1 cellular context compared by ENCODE assay signal in the genomic region with DNA sequence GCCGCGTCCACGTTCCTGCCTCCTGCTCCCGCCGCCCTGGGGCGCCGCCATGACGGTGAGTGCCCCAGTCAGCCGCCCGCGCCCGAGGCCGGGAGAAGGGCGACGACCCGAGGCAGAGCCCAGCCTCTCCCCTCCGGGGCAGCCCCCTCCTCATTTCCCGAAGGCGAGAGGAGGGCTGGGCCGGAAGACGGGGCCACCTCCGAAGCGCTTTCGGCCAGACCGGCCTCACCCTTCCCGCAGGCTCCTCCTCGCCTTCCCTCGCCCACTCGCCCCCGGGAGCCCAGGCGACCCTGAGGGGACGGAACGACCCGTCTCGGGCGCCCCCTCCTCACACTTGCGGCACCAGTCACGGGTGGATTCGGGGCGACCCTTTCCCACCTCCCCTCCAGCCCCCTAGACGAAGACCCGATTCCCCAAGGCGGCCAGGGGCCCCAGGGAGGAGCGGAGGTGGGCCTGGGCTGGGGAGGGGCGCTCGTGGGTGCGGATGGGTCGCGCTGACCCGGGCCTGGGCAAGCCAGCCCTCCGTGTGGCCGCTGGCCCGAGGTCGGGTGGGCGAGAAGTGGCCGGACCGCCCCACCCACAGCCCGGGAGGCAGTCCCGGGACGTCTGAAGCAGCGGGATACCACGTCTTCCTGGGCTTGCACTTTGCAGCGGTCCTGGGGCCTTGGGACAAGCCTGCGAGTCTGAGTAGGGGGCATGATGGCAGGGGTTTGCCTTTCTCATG.
TF ChIP-seq lines count a peak whose summit lies in the region.

No MANE protein-coding gene starts in this region.

TF ChIP-seq in HepG2, 621 proteins besides CTCF, POLR2A, EP300 and RAD21 (continued from another document and continues in another):
- TF ChIP-seq, protein P1, sequence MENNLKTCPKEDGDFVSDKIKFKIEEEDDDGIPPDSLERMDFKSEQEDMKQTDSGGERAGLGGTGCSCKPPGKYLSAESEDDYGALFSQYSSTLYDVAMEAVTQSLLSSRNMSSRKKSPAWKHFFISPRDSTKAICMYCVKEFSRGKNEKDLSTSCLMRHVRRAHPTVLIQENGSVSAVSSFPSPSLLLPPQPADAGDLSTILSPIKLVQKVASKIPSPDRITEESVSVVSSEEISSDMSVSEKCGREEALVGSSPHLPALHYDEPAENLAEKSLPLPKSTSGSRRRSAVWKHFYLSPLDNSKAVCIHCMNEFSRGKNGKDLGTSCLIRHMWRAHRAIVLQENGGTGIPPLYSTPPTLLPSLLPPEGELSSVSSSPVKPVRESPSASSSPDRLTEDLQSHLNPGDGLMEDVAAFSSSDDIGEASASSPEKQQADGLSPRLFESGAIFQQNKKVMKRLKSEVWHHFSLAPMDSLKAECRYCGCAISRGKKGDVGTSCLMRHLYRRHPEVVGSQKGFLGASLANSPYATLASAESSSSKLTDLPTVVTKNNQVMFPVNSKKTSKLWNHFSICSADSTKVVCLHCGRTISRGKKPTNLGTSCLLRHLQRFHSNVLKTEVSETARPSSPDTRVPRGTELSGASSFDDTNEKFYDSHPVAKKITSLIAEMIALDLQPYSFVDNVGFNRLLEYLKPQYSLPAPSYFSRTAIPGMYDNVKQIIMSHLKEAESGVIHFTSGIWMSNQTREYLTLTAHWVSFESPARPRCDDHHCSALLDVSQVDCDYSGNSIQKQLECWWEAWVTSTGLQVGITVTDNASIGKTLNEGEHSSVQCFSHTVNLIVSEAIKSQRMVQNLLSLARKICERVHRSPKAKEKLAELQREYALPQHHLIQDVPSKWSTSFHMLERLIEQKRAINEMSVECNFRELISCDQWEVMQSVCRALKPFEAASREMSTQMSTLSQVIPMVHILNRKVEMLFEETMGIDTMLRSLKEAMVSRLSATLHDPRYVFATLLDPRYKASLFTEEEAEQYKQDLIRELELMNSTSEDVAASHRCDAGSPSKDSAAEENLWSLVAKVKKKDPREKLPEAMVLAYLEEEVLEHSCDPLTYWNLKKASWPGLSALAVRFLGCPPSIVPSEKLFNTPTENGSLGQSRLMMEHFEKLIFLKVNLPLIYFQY (CRISPR knock-in tag; IDR thresholded peaks at IDR 0.05; ENCODE audit: borderline replicate concordance): no peak
- TF ChIP-seq ZNF768 (CRISPR knock-in tag; IDR thresholded peaks at IDR 0.05) (0 out of 2 replicates have a peak, but pooled peaks have one; percentile 25), ZEB1 (IDR thresholded peaks at IDR 0.05; ENCODE audit: insufficient replicate concordance, low read depth) (no peak), ZNF501 (CRISPR knock-in tag; IDR thresholded peaks at IDR 0.05) (0 out of 2 replicates have a peak, but pooled peaks have one; percentile 23), ZNF432 (CRISPR knock-in tag; IDR thresholded peaks at IDR 0.05; ENCODE audit: borderline replicate concordance) (no peak), ZNF567 (CRISPR knock-in tag; IDR thresholded peaks at IDR 0.05; ENCODE audit: borderline replicate concordance) (peak; percentile 68; the same call in 1 of the 2 replicates), GABPB1 (CRISPR knock-in tag; IDR thresholded peaks at IDR 0.05) (peak; percentile 41; the same call in 1 of the 2 replicates), CEBPG (CRISPR knock-in tag; IDR thresholded peaks at IDR 0.05) (no peak), AGO2 (optimal IDR thresholded peaks at IDR 0.05; ENCODE audit: low read depth, low read length) (peak; percentile 83), ZNF891 (CRISPR knock-in tag; IDR thresholded peaks at IDR 0.05) (peak; percentile 90; the same call in 1 of the 2 replicates), HNRNPK (IDR thresholded peaks at IDR 0.05; ENCODE audit: low read depth, low read length, poor library complexity, severe bottlenecking) (peak; percentile 10), SP2 (CRISPR knock-in tag; IDR thresholded peaks at IDR 0.05) (0 out of 2 replicates have a peak, but pooled peaks have one; percentile 13), IRX3 (CRISPR knock-in tag; IDR thresholded peaks at IDR 0.05; ENCODE audit: borderline replicate concordance, low read depth) (0 out of 2 replicates have a peak, but pooled peaks have one; percentile 28), ZNF788 (CRISPR knock-in tag; IDR thresholded peaks at IDR 0.05; ENCODE audit: borderline replicate concordance) (0 out of 2 replicates have a peak, but pooled peaks have one; percentile 50), ZNF225 (CRISPR knock-in tag; IDR thresholded peaks at IDR 0.05) (peak; percentile 81), SAP130 (CRISPR knock-in tag; IDR thresholded peaks at IDR 0.05; ENCODE audit: low read depth) (peak; percentile 52), KAT7 (CRISPR knock-in tag; IDR thresholded peaks at IDR 0.05; ENCODE audit: borderline replicate concordance) (peak; percentile 29; the same call in 1 of the 2 replicates), ZBTB7A (CRISPR knock-in tag; IDR thresholded peaks at IDR 0.05) (peak; percentile 71), ZFX (CRISPR knock-in tag; IDR thresholded peaks at IDR 0.05; ENCODE audit: low read depth) (peak; percentile 40; the same call in 1 of the 2 replicates), ZSCAN25 (CRISPR knock-in tag; IDR thresholded peaks at IDR 0.05) (no peak), ZNF30 (CRISPR knock-in tag; IDR thresholded peaks at IDR 0.05) (0 out of 2 replicates have a peak, but pooled peaks have one; percentile 61), REXO4 (CRISPR knock-in tag; IDR thresholded peaks at IDR 0.05; ENCODE audit: borderline replicate concordance) (no peak), ZNF430 (CRISPR knock-in tag; IDR thresholded peaks at IDR 0.05) (no peak), JUNB (CRISPR knock-in tag; IDR thresholded peaks at IDR 0.05; ENCODE audit: borderline replicate concordance) (no peak), ZNF605 (CRISPR knock-in tag; IDR thresholded peaks at IDR 0.05) (no peak), YEATS4 (CRISPR knock-in tag; IDR thresholded peaks at IDR 0.05; ENCODE audit: borderline replicate concordance) (no peak)
- TF ChIP-seq, protein P2, sequence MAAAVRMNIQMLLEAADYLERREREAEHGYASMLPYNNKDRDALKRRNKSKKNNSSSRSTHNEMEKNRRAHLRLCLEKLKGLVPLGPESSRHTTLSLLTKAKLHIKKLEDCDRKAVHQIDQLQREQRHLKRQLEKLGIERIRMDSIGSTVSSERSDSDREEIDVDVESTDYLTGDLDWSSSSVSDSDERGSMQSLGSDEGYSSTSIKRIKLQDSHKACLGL (CRISPR knock-in tag; IDR thresholded peaks at IDR 0.05): 0 out of 2 replicates have a peak, but pooled peaks have one; percentile 35
- TF ChIP-seq, protein P3, sequence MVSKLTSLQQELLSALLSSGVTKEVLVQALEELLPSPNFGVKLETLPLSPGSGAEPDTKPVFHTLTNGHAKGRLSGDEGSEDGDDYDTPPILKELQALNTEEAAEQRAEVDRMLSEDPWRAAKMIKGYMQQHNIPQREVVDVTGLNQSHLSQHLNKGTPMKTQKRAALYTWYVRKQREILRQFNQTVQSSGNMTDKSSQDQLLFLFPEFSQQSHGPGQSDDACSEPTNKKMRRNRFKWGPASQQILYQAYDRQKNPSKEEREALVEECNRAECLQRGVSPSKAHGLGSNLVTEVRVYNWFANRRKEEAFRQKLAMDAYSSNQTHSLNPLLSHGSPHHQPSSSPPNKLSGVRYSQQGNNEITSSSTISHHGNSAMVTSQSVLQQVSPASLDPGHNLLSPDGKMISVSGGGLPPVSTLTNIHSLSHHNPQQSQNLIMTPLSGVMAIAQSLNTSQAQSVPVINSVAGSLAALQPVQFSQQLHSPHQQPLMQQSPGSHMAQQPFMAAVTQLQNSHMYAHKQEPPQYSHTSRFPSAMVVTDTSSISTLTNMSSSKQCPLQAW (CRISPR knock-in tag; IDR thresholded peaks at IDR 0.05): 0 out of 2 replicates have a peak, but pooled peaks have one; percentile 13
- TF ChIP-seq, protein P4, sequence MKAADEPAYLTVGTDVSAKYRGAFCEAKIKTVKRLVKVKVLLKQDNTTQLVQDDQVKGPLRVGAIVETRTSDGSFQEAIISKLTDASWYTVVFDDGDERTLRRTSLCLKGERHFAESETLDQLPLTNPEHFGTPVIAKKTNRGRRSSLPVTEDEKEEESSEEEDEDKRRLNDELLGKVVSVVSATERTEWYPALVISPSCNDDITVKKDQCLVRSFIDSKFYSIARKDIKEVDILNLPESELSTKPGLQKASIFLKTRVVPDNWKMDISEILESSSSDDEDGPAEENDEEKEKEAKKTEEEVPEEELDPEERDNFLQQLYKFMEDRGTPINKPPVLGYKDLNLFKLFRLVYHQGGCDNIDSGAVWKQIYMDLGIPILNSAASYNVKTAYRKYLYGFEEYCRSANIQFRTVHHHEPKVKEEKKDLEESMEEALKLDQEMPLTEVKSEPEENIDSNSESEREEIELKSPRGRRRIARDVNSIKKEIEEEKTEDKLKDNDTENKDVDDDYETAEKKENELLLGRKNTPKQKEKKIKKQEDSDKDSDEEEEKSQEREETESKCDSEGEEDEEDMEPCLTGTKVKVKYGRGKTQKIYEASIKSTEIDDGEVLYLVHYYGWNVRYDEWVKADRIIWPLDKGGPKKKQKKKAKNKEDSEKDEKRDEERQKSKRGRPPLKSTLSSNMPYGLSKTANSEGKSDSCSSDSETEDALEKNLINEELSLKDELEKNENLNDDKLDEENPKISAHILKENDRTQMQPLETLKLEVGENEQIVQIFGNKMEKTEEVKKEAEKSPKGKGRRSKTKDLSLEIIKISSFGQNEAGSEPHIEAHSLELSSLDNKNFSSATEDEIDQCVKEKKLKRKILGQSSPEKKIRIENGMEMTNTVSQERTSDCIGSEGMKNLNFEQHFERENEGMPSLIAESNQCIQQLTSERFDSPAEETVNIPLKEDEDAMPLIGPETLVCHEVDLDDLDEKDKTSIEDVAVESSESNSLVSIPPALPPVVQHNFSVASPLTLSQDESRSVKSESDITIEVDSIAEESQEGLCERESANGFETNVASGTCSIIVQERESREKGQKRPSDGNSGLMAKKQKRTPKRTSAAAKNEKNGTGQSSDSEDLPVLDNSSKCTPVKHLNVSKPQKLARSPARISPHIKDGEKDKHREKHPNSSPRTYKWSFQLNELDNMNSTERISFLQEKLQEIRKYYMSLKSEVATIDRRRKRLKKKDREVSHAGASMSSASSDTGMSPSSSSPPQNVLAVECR (CRISPR knock-in tag; IDR thresholded peaks at IDR 0.05; ENCODE audit: borderline replicate concordance): peak; percentile 44
- TF ChIP-seq, protein P5, sequence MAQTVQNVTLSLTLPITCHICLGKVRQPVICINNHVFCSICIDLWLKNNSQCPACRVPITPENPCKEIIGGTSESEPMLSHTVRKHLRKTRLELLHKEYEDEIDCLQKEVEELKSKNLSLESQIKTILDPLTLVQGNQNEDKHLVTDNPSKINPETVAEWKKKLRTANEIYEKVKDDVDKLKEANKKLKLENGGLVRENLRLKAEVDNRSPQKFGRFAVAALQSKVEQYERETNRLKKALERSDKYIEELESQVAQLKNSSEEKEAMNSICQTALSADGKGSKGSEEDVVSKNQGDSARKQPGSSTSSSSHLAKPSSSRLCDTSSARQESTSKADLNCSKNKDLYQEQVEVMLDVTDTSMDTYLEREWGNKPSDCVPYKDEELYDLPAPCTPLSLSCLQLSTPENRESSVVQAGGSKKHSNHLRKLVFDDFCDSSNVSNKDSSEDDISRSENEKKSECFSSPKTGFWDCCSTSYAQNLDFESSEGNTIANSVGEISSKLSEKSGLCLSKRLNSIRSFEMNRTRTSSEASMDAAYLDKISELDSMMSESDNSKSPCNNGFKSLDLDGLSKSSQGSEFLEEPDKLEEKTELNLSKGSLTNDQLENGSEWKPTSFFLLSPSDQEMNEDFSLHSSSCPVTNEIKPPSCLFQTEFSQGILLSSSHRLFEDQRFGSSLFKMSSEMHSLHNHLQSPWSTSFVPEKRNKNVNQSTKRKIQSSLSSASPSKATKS (CRISPR knock-in tag; IDR thresholded peaks at IDR 0.05): no peak
- TF ChIP-seq, protein P6, sequence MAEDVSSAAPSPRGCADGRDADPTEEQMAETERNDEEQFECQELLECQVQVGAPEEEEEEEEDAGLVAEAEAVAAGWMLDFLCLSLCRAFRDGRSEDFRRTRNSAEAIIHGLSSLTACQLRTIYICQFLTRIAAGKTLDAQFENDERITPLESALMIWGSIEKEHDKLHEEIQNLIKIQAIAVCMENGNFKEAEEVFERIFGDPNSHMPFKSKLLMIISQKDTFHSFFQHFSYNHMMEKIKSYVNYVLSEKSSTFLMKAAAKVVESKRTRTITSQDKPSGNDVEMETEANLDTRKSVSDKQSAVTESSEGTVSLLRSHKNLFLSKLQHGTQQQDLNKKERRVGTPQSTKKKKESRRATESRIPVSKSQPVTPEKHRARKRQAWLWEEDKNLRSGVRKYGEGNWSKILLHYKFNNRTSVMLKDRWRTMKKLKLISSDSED (CRISPR knock-in tag; IDR thresholded peaks at IDR 0.05): no peak
- TF ChIP-seq, protein P7, sequence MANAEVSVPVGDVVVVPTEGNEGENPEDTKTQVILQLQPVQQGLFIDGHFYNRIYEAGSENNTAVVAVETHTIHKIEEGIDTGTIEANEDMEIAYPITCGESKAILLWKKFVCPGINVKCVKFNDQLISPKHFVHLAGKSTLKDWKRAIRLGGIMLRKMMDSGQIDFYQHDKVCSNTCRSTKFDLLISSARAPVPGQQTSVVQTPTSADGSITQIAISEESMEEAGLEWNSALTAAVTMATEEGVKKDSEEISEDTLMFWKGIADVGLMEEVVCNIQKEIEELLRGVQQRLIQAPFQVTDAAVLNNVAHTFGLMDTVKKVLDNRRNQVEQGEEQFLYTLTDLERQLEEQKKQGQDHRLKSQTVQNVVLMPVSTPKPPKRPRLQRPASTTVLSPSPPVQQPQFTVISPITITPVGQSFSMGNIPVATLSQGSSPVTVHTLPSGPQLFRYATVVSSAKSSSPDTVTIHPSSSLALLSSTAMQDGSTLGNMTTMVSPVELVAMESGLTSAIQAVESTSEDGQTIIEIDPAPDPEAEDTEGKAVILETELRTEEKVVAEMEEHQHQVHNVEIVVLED (CRISPR knock-in tag; IDR thresholded peaks at IDR 0.05; ENCODE audit: borderline replicate concordance): no peak
- TF ChIP-seq, protein P8, sequence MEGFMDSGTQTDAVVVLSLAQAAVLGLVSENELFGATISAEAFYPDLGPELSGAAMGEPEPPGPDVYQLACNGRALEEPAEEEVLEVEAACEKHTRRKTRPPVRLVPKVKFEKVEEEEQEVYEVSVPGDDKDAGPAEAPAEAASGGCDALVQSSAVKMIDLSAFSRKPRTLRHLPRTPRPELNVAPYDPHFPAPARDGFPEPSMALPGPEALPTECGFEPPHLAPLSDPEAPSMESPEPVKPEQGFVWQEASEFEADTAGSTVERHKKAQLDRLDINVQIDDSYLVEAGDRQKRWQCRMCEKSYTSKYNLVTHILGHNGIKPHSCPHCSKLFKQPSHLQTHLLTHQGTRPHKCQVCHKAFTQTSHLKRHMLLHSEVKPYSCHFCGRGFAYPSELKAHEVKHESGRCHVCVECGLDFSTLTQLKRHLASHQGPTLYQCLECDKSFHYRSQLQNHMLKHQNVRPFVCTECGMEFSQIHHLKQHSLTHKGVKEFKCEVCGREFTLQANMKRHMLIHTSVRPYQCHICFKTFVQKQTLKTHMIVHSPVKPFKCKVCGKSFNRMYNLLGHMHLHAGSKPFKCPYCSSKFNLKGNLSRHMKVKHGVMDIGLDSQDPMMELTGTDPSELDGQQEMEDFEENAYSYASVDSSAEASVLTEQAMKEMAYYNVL (CRISPR knock-in tag; IDR thresholded peaks at IDR 0.05; ENCODE audit: borderline replicate concordance): 0 out of 2 replicates have a peak, but pooled peaks have one; percentile 44
